Comparison of ENCODE assay signal across 9 cellular contexts in genomic region chr7:101169838-101170531, GRCh38. TPM values are rescaled to one million over a fixed set of nuclear protein-coding genes. Genes with fewer than 3 reads are reported as not detected.
DNase-seq lines count a peak whose midpoint lies in the region; ATAC-seq, FAIRE-seq and TF ChIP-seq lines count a peak whose summit lies in the region.
"Had no signal": no experiment of that assay in that cellular context is flagged by ENCODE, and none has a peak within 500 bp of the region (broad histone marks: within the 10 kb centered on the region; RNA-seq: fewer than 3 reads in every experiment).

No MANE protein-coding gene starts in this region.

- peak; percentile 60 to 67 for DNase-seq in NCI-H2081 (lab: John Stamatoyannopoulos, UW)
- no peak for DNase-seq in NCI-H2081 treated with DMSO at 0.1 percent for 48 hours (lab: John Stamatoyannopoulos, UW)
- DNase-seq in NCI-H1694 (lab: John Stamatoyannopoulos, UW): peak; percentile 34
- peak; percentile 55 to 74 (median 58) for DNase-seq in activated CD4-positive, CD25-positive, alpha-beta regulatory T cell (lab: John Stamatoyannopoulos, UW)
- DNase-seq in mammary epithelial cell: peak; percentile 45
- no peak for DNase-seq in keratinocyte (ENCODE audit: low read depth, low spot score)
- DNase-seq in stimulated activated CD4-positive, alpha-beta T cell treated with anti-CD3 and anti-CD28 coated beads, Interleukin-2, amount 100 ng/mL, for 48 hours: peak; percentile 77 to 86

- FAIRE-seq in keratinocyte (lab: Jason Lieb, UNC): peak; percentile 60

- dilution Hi-C loops in mammary epithelial cell (cut with HindIII; ENCODE audit: low sequenced_read_pairs): loop anchor here (10.0 kb wide), 2 partner anchors 105 to 285 kb away; partner anchors contain the start of gene UFSP1
- dilution Hi-C loops in keratinocyte (cut with MboI; ENCODE audit: extremely low pct_ligation_motif_present, low sequenced_read_pairs): no loop called here

- H4K20me1 ChIP-seq in mammary epithelial cell (ENCODE audit: insufficient read depth, low read length) (no peaks in the 10 kb centered on the region), keratinocyte (ENCODE audit: control insufficient read depth, extremely low read depth, insufficient read depth, low read length) (peaks cover 3% of the 10 kb centered on the region)

- H3K4me1 ChIP-seq in mammary epithelial cell (ENCODE audit: insufficient read depth, low read length) (peaks cover 41% of the 10 kb centered on the region), keratinocyte (ENCODE audit: control insufficient read depth, extremely low read depth, insufficient read depth, low read length) (peaks cover 38% of the 10 kb centered on the region)

- H2AFZ ChIP-seq in mammary epithelial cell (ENCODE audit: low read depth, low read length) (no peak overlapping the region), keratinocyte (ENCODE audit: control insufficient read depth, low read length) (no peak overlapping the region)

- no TSS peak for BruUV-seq in mammary epithelial cell (replicated peaks; lab: Mats Ljungman, UMichigan)

- no peaks in the 10 kb centered on the region for H3K36me3 ChIP-seq in mammary epithelial cell (ENCODE audit: insufficient read depth, low read length)
- H3K36me3 ChIP-seq in keratinocyte (ENCODE audit: control insufficient read depth in 2 of 2, extremely low read depth in 1 of 2, insufficient read depth in 2 of 2, low read length in 2 of 2): no peaks in the 10 kb centered on the region

- no peaks in the 10 kb centered on the region for H3K9me1 ChIP-seq in keratinocyte (ENCODE audit: control insufficient read depth, extremely low read depth, insufficient read depth, low read length)

- intact Hi-C loops in mammary epithelial cell (cut with micrococcal nuclease): loop anchor here (1.0 to 2.0 kb wide), 2 partner anchors 23 to 26 kb away; no protein-coding TSS in a partner anchor

- H3K9me3 ChIP-seq in mammary epithelial cell (replicated peaks; ENCODE audit: insufficient read depth, low read length) (no peaks in the 10 kb centered on the region), keratinocyte (ENCODE audit: control insufficient read depth, low read depth, low read length) (no peaks in the 10 kb centered on the region)

- in situ Hi-C loops in mammary epithelial cell (cut with MboI; ENCODE audit: low sequenced_read_pairs in 2 of 2): no loop called here

- TF ChIP-seq CTCF in mammary epithelial cell (conservative IDR thresholded peaks at IDR 0.05 in 1 of 2, IDR thresholded peaks at IDR 0.05 in 1 of 2; ENCODE audit: extremely low read depth in 1 of 2, insufficient read depth in 1 of 2, low read depth in 1 of 2, low read length in 2 of 2) (peak; percentile 85 to 97), keratinocyte (optimal IDR thresholded peaks at IDR 0.05 in 1 of 3, IDR thresholded peaks at IDR 0.05 in 1 of 3, conservative IDR thresholded peaks at IDR 0.05 in 1 of 3; ENCODE audit: extremely low read depth in 1 of 3, insufficient read depth in 2 of 3, low read length in 3 of 3) (peak; percentile 94 to 97 (median 95))

- H3K27ac ChIP-seq in mammary epithelial cell (ENCODE audit: insufficient read depth, low read depth, low read length): no peak overlapping the region
- no peak overlapping the region for H3K27ac ChIP-seq in keratinocyte (ENCODE audit: control insufficient read depth, insufficient read depth, low read length)

- H3K4me3 ChIP-seq in mammary epithelial cell (replicated peaks in 1 of 3; ENCODE audit: insufficient read depth in 1 of 3, low read depth in 2 of 3, low read length in 3 of 3) (no peak overlapping the region), keratinocyte (ENCODE audit: control insufficient read depth in 2 of 3, extremely low read depth in 1 of 3, insufficient read depth in 2 of 3, low read depth in 1 of 3, low read length in 3 of 3) (peak overlapping the region in 1 of 3 experiments; percentile 4)

- H3K4me2 ChIP-seq in mammary epithelial cell (ENCODE audit: insufficient read depth, low read depth, low read length) (peak overlapping the region; percentile 57), keratinocyte (ENCODE audit: control insufficient read depth, extremely low read depth, insufficient read depth, low read depth, low read length) (peak overlapping the region; percentile 66)

- H3K9ac ChIP-seq in mammary epithelial cell (ENCODE audit: insufficient read depth, low read length) (no peak overlapping the region), keratinocyte (ENCODE audit: control insufficient read depth, extremely low read depth, insufficient read depth, low read length) (no peak overlapping the region)

- CTCF ChIA-PET in mammary epithelial cell (lab: Charles Lee; ENCODE audit: low non-redundant PET): no interaction called here

- ATAC-seq in GM18873 (IDR thresholded peaks at IDR 0.05; ENCODE audit: low FRiP score, unreplicated experiment): no peak

- WGBS in mammary epithelial cell (ENCODE audit: low coverage, missing lambda C conversion rate): 0% methylated on average over 18 of the region's 32 CpGs

- H3K27me3 ChIP-seq in mammary epithelial cell (ENCODE audit: insufficient read depth, low read length) (peaks cover 36% of the 10 kb centered on the region), keratinocyte (ENCODE audit: control insufficient read depth, extremely low read depth, insufficient read depth, low read length) (peaks cover 94% of the 10 kb centered on the region)

- H3K79me2 ChIP-seq in mammary epithelial cell (ENCODE audit: insufficient read depth, low read length): no peaks in the 10 kb centered on the region
- no peaks in the 10 kb centered on the region for H3K79me2 ChIP-seq in keratinocyte (ENCODE audit: control insufficient read depth, insufficient read depth, low read length)

RNA-seq across cellular contexts. Expression of gene VGF, which starts 4.6 kb away (rescaled TPM):
- total RNA-seq in mammary epithelial cell: under 1 TPM in 1 of 2 donors, not detected in 1; 0.54 TPM
- polyA plus RNA-seq in mammary epithelial cell: 0.08 TPM
- polyA minus RNA-seq in mammary epithelial cell: not detected
- polyA plus RNA-seq in keratinocyte: 0.04 to 0.06 TPM in 2 of 3 replicates, not detected in the other
- polyA plus RNA-seq in keratinocyte (2011; ENCODE audit: low read depth): 0.16 TPM
- polyA plus RNA-seq in keratinocyte (2011; cell fraction: cytosol; rRNA removed): 0.12 TPM in 1 of 2 replicates, not detected in the other
- 0.13 TPM in 1 of 2 replicates, not detected in the other for polyA plus RNA-seq in keratinocyte (2011; cell fraction: nucleus; rRNA removed)
- 0.15 and 0.55 TPM in 2 replicates for polyA plus RNA-seq in keratinocyte (2012; ENCODE audit: low replicate concordance)
- not detected in 3 replicates for polyA minus RNA-seq in keratinocyte
- polyA minus RNA-seq in keratinocyte (2011; cell fraction: cytosol; rRNA and poly(A)+ RNA removed): not detected
- not detected in 2 replicates for polyA minus RNA-seq in keratinocyte (2011; cell fraction: nucleus; rRNA and poly(A)+ RNA removed)
- total RNA-seq: subcutaneous adipose tissue had no signal

RNA-seq across cellular contexts. Expression of gene NAT16, which starts 10.1 kb away (rescaled TPM):
- not detected for total RNA-seq in mammary epithelial cell
- not detected for polyA plus RNA-seq in mammary epithelial cell
- not detected for polyA minus RNA-seq in mammary epithelial cell
- not detected in 3 replicates for polyA plus RNA-seq in keratinocyte
- not detected for polyA plus RNA-seq in keratinocyte (2011; ENCODE audit: low read depth)
- polyA plus RNA-seq in keratinocyte (2011; cell fraction: cytosol; rRNA removed): not detected in 2 replicates
- polyA plus RNA-seq in keratinocyte (2011; cell fraction: nucleus; rRNA removed): not detected in 2 replicates
- not detected in 2 replicates for polyA plus RNA-seq in keratinocyte (2012; ENCODE audit: low replicate concordance)
- not detected in 3 replicates for polyA minus RNA-seq in keratinocyte
- polyA minus RNA-seq in keratinocyte (2011; cell fraction: cytosol; rRNA and poly(A)+ RNA removed): not detected
- not detected in 2 replicates for polyA minus RNA-seq in keratinocyte (2011; cell fraction: nucleus; rRNA and poly(A)+ RNA removed)
- total RNA-seq: subcutaneous adipose tissue had no signal

RNA-seq across cellular contexts. Expression of gene AP1S1, which starts 15.7 kb away (rescaled TPM):
- total RNA-seq in mammary epithelial cell: 100 to 1,000 TPM; 102 to 107 TPM
- polyA plus RNA-seq in mammary epithelial cell: 232 TPM
- 172 TPM for polyA minus RNA-seq in mammary epithelial cell
- polyA plus RNA-seq in keratinocyte: 279 to 310 TPM (median 289 TPM) in 3 replicates
- polyA plus RNA-seq in keratinocyte (2011; ENCODE audit: low read depth): 177 TPM
- 272 and 352 TPM in 2 replicates for polyA plus RNA-seq in keratinocyte (2011; cell fraction: cytosol; rRNA removed)
- polyA plus RNA-seq in keratinocyte (2011; cell fraction: nucleus; rRNA removed): 191 and 237 TPM in 2 replicates
- 194 and 251 TPM in 2 replicates for polyA plus RNA-seq in keratinocyte (2012; ENCODE audit: low replicate concordance)
- 89.4 to 186 TPM (median 148 TPM) in 3 replicates for polyA minus RNA-seq in keratinocyte
- 164 TPM for polyA minus RNA-seq in keratinocyte (2011; cell fraction: cytosol; rRNA and poly(A)+ RNA removed)
- polyA minus RNA-seq in keratinocyte (2011; cell fraction: nucleus; rRNA and poly(A)+ RNA removed): 32.7 and 46.5 TPM in 2 replicates

RNA-seq across cellular contexts. Expression of gene MOGAT3, which starts 30.9 kb away (rescaled TPM):
- total RNA-seq in mammary epithelial cell: not detected
- polyA plus RNA-seq in mammary epithelial cell (not detected), keratinocyte (not detected in 3 replicates)
- polyA minus RNA-seq in mammary epithelial cell (not detected), keratinocyte (not detected in 3 replicates)
- not detected for polyA plus RNA-seq in keratinocyte (2011; ENCODE audit: low read depth)
- not detected in 2 replicates for polyA plus RNA-seq in keratinocyte (2011; cell fraction: cytosol; rRNA removed)
- not detected in 2 replicates for polyA plus RNA-seq in keratinocyte (2011; cell fraction: nucleus; rRNA removed)
- not detected in 2 replicates for polyA plus RNA-seq in keratinocyte (2012; ENCODE audit: low replicate concordance)
- polyA minus RNA-seq in keratinocyte (2011; cell fraction: cytosol; rRNA and poly(A)+ RNA removed): not detected
- not detected in 2 replicates for polyA minus RNA-seq in keratinocyte (2011; cell fraction: nucleus; rRNA and poly(A)+ RNA removed)
- total RNA-seq: subcutaneous adipose tissue had no signal

RNA-seq across cellular contexts. Expression of gene SERPINE1, which starts 43.1 kb away (rescaled TPM):
- 100 to 1,000 TPM; 429 to 467 TPM for total RNA-seq in mammary epithelial cell
- polyA plus RNA-seq in mammary epithelial cell (741 TPM), keratinocyte (522 to 820 TPM (median 808 TPM) in 3 replicates)
- polyA minus RNA-seq in mammary epithelial cell (543 TPM), keratinocyte (678 to 1,056 TPM (median 837 TPM) in 3 replicates)
- 34.7 TPM for polyA plus RNA-seq in keratinocyte (2011; ENCODE audit: low read depth)
- 285 and 359 TPM in 2 replicates for polyA plus RNA-seq in keratinocyte (2011; cell fraction: cytosol; rRNA removed)
- 835 and 1,052 TPM in 2 replicates for polyA plus RNA-seq in keratinocyte (2011; cell fraction: nucleus; rRNA removed)
- 93.7 and 469 TPM in 2 replicates for polyA plus RNA-seq in keratinocyte (2012; ENCODE audit: low replicate concordance)
- 628 TPM for polyA minus RNA-seq in keratinocyte (2011; cell fraction: cytosol; rRNA and poly(A)+ RNA removed)
- polyA minus RNA-seq in keratinocyte (2011; cell fraction: nucleus; rRNA and poly(A)+ RNA removed): 723 and 866 TPM in 2 replicates

Comparison
In these comparisons a context has a peak if more than half of its experiments do, and no peak if none do; other contexts are left out.
1. DNase-seq: peak in NCI-H2081 (2 of 2), NCI-H1694 (single experiment), activated CD4-positive, CD25-positive, alpha-beta regulatory T cell (4 of 4), mammary epithelial cell (single experiment) and stimulated activated CD4-positive, alpha-beta T cell treated with anti-CD3 and anti-CD28 coated beads, Interleukin-2, amount 100 ng/mL, for 48 hours (2 of 2); none in NCI-H2081 treated with DMSO at 0.1 percent for 48 hours (single experiment) and keratinocyte (single experiment).